In genomic region chr9:70403618-70404025, GRCh38 we compare ENCODE assay signal across 9 cellular contexts. TPM values are rescaled to one million over a fixed set of nuclear protein-coding genes. Genes with fewer than 3 reads are reported as not detected.
DNase-seq lines count a peak whose midpoint lies in the region; ATAC-seq and TF ChIP-seq lines count a peak whose summit lies in the region.
"Had no signal": no experiment of that assay in that cellular context is flagged by ENCODE, and none has a peak within 500 bp of the region (broad histone marks: within the 10 kb centered on the region; RNA-seq: fewer than 3 reads in every experiment).

No MANE protein-coding gene starts in this region.

- DNase-seq in left cardiac atrium: no peak
- DNase-seq in Right ventricle myocardium superior: no peak
- no peak for DNase-seq in epithelial cell of proximal tubule (ENCODE audit: low read depth)
- no peak for DNase-seq in osteoblast (ENCODE audit: insufficient read length, low spot score, missing footprints)
- no peak for DNase-seq in aorta
- DNase-seq in HCEC 1CT: no peak
- DNase-seq in NCI-H2171 treated with DMSO at 0.1 percent for 48 hours (lab: John Stamatoyannopoulos, UW): no peak
- DNase-seq: NCI-H1048 had no signal

- H3K79me2 ChIP-seq in osteoblast (ENCODE audit: insufficient read depth, low read length): peaks cover 94% of the 10 kb centered on the region

- H3K9me3 ChIP-seq in osteoblast (ENCODE audit: low read depth, low read length) (no peaks in the 10 kb centered on the region), aorta (ENCODE audit: control insufficient read depth, low read length) (no peaks in the 10 kb centered on the region)

- no peak overlapping the region for H2AFZ ChIP-seq in osteoblast (ENCODE audit: low read length)

- intact Hi-C loops in left cardiac atrium (cut with DNase I): loop anchor here in 1 of 2 donors (10.0 kb wide), 1 partner anchor 49 kb away; no protein-coding TSS in a partner anchor
- intact Hi-C loops in Right ventricle myocardium superior (cut with DNase I): no loop called here
- intact Hi-C loops in aorta (cut with DNase I): no loop called here

- 15 to 19% methylated on average over 4 of the region's 4 CpGs for WGBS in aorta, 2 donors

- H3K27me3 ChIP-seq in osteoblast (ENCODE audit: insufficient read depth, low read length) (no peaks in the 10 kb centered on the region), aorta (ENCODE audit: control insufficient read depth in 1 of 2, insufficient read depth in 2 of 2, low read length in 1 of 2) (no peaks in the 10 kb centered on the region)

- TF ChIP-seq CTCF in epithelial cell of proximal tubule (conservative IDR thresholded peaks at IDR 0.05; ENCODE audit: low read depth, low read length) (no peak), osteoblast (IDR thresholded peaks at IDR 0.05; ENCODE audit: extremely low read depth, low read depth, low read length) (no peak)

- peak overlapping the region; percentile 32 for H3K4me3 ChIP-seq in epithelial cell of proximal tubule (ENCODE audit: low read depth, low read length)
- H3K4me3 ChIP-seq in osteoblast (ENCODE audit: insufficient read depth, low read length): peak overlapping the region; percentile 21
- H3K4me3 ChIP-seq in aorta (ENCODE audit: low read length in 2 of 2): no peak overlapping the region

- ATAC-seq in left cardiac atrium: peak; percentile 12 to 31
- ATAC-seq in Right ventricle myocardium superior (ENCODE audit: poor library complexity): no peak
- peak; percentile 32 for ATAC-seq in aorta (ENCODE audit: low FRiP score)
- no peak for ATAC-seq in GM18868 (IDR thresholded peaks at IDR 0.05; ENCODE audit: unreplicated experiment)

- peak overlapping the region; percentile 99 for H3K27ac ChIP-seq in osteoblast (ENCODE audit: low read depth, low read length)
- peak overlapping the region; percentile 55 to 93 for H3K27ac ChIP-seq in aorta (ENCODE audit: low read depth in 1 of 2, low read length in 2 of 2)

- H3K4me2 ChIP-seq in osteoblast (ENCODE audit: insufficient read depth, low read length): peak overlapping the region; percentile 74

- peaks cover 6% of the 10 kb centered on the region for H3K36me3 ChIP-seq in osteoblast (ENCODE audit: insufficient read depth, low read length)
- H3K36me3 ChIP-seq in aorta (ENCODE audit: control insufficient read depth in 1 of 2, insufficient read depth in 2 of 2, low read length in 1 of 2): peaks cover 0 to 5% of the 10 kb centered on the region in 2 donors

- H3K4me1 ChIP-seq in osteoblast (ENCODE audit: insufficient read depth, low read length) (peaks cover 55% of the 10 kb centered on the region), aorta (ENCODE audit: control insufficient read depth in 1 of 2, insufficient read depth in 2 of 2, low read length in 2 of 2) (peaks cover 6 to 22% of the 10 kb centered on the region in 2 donors)

- H4K20me1 ChIP-seq in osteoblast (ENCODE audit: insufficient read depth, low read length): peaks cover 36% of the 10 kb centered on the region

RNA-seq across cellular contexts. Expression of gene KLF9, which starts 10.8 kb away (rescaled TPM):
- total RNA-seq in left cardiac atrium (10 to 100 TPM; 56.2 to 78.9 TPM), Right ventricle myocardium superior (50.9 TPM), epithelial cell of proximal tubule (3.8 and 6.3 TPM in 2 replicates), osteoblast (46.9 and 51.8 TPM in 2 replicates), aorta (100 to 1,000 TPM in 1 of 2 donors, 10 to 100 TPM in 1; 38.4 to 122 TPM)
- polyA plus RNA-seq in aorta: 10 to 100 TPM; 31.4 to 53.3 TPM

Comparison
In these comparisons a context has a peak if more than half of its experiments do, and no peak if none do; other contexts are left out.
1. ATAC-seq: peak in left cardiac atrium (2 of 2) and aorta (single experiment); none in Right ventricle myocardium superior (single experiment) and GM18868 (single experiment).
2. H3K4me3 ChIP-seq: peak in epithelial cell of proximal tubule (single experiment) and osteoblast (single experiment); none in aorta (0 of 2).